Comparison of ENCODE assay signal across 2 cellular contexts in genomic region chr5:171415115-171415730, GRCh38.
A peak's percentile ranks its signal among the peaks of the same experiment; 100 is the strongest.
TF ChIP-seq lines count a peak whose summit lies in the region.

No MANE protein-coding gene starts in this region.

TF ChIP-seq in HepG2, 621 proteins besides CTCF, POLR2A, EP300 and RAD21:
- TF ChIP-seq MBD4 (IDR thresholded peaks at IDR 0.05; ENCODE audit: borderline replicate concordance, low read length): no peak
- no peak for TF ChIP-seq ZNF484 (CRISPR knock-in tag; IDR thresholded peaks at IDR 0.05; ENCODE audit: borderline replicate concordance, low read depth)
- TF ChIP-seq KAT2B (IDR thresholded peaks at IDR 0.05; ENCODE audit: borderline replicate concordance, low read depth, low read length): no peak
- TF ChIP-seq, protein P1, sequence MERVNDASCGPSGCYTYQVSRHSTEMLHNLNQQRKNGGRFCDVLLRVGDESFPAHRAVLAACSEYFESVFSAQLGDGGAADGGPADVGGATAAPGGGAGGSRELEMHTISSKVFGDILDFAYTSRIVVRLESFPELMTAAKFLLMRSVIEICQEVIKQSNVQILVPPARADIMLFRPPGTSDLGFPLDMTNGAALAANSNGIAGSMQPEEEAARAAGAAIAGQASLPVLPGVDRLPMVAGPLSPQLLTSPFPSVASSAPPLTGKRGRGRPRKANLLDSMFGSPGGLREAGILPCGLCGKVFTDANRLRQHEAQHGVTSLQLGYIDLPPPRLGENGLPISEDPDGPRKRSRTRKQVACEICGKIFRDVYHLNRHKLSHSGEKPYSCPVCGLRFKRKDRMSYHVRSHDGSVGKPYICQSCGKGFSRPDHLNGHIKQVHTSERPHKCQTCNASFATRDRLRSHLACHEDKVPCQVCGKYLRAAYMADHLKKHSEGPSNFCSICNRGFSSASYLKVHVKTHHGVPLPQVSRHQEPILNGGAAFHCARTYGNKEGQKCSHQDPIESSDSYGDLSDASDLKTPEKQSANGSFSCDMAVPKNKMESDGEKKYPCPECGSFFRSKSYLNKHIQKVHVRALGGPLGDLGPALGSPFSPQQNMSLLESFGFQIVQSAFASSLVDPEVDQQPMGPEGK (CRISPR knock-in tag; IDR thresholded peaks at IDR 0.05): no peak
- TF ChIP-seq, protein P2, sequence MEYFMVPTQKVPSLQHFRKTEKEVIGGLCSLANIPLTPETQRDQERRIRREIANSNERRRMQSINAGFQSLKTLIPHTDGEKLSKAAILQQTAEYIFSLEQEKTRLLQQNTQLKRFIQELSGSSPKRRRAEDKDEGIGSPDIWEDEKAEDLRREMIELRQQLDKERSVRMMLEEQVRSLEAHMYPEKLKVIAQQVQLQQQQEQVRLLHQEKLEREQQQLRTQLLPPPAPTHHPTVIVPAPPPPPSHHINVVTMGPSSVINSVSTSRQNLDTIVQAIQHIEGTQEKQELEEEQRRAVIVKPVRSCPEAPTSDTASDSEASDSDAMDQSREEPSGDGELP (IDR thresholded peaks at IDR 0.05; ENCODE audit: borderline replicate concordance, low read depth): no peak
- peak; percentile 18; the same call in 1 of the 2 replicates for TF ChIP-seq POLR2AphosphoS5 (IDR thresholded peaks at IDR 0.05; ENCODE audit: low read depth, low read length)
- peak; percentile 31; the same call in 1 of the 2 replicates for TF ChIP-seq POLR2G (IDR thresholded peaks at IDR 0.05; ENCODE audit: low read depth, low read length)
- no peak for TF ChIP-seq MAFG (CRISPR knock-in tag; IDR thresholded peaks at IDR 0.05)
- peak; percentile 16 for TF ChIP-seq RBM22 (optimal IDR thresholded peaks at IDR 0.05; ENCODE audit: low read length)
- TF ChIP-seq, protein P3, sequence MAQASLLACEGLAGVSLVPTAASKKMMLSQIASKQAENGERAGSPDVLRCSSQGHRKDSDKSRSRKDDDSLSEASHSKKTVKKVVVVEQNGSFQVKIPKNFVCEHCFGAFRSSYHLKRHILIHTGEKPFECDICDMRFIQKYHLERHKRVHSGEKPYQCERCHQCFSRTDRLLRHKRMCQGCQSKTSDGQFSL (CRISPR knock-in tag; IDR thresholded peaks at IDR 0.05): no peak
- 0 out of 2 replicates have a peak, but pooled peaks have one; percentile 16 for TF ChIP-seq POLR2AphosphoS2 (IDR thresholded peaks at IDR 0.05; ENCODE audit: low read depth, low read length)
- no peak for TF ChIP-seq SNAPC2 (CRISPR knock-in tag; IDR thresholded peaks at IDR 0.05)
- TF ChIP-seq ZNF180 (CRISPR knock-in tag; IDR thresholded peaks at IDR 0.05; ENCODE audit: borderline replicate concordance, low read depth): no peak
- no peak for TF ChIP-seq THAP11 (CRISPR knock-in tag; IDR thresholded peaks at IDR 0.05)

TF ChIP-seq in endothelial cell of umbilical vein, 7 proteins besides CTCF, POLR2A, EP300 and RAD21:
- TF ChIP-seq EZH2 (IDR thresholded peaks at IDR 0.05; ENCODE audit: borderline replicate concordance, low read depth, low read length, severe bottlenecking): no peak
- no peak for TF ChIP-seq FOS (IDR thresholded peaks at IDR 0.05; ENCODE audit: borderline replicate concordance, insufficient read depth, low read length)
